Comparison of ENCODE assay signal across 1 cellular context in the genomic region with DNA sequence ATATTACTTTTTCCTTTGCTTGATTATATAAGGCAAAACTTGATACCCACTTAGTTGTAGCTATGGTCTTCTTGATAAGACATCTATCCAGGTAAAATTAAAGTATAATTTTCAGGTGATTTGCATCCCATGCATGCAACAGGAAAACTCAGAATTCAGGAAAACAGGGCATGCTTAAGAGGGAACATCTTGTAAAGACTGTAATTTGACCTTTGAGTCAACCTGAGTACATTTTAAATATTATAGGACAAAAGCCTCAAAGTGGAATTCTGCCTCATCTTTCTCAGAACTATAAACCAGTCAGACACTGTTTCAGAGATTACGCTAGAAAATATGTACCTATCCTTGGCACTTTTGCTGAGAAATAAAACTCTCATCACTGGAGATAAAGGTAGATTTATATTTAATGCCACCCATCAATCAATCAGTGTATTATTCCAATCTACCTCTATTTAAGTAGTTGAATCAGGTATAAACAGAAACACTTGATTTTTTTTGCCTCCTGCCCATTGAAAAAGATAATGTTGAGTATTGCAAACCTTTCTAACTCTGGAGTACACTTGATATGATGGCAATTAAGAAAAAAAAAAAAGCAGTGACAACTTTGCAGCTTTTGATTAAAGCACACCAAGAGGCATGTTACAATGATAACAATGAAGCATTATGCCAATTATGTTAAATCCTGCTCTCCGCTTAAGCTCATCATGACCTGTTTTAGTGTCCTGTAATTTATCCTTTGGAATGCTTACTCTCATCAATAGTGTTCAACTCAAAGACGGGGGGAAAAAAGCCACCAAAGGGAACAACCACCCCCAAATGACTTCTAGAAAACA.
TF ChIP-seq lines count a peak whose summit lies in the region.

No MANE protein-coding gene starts in this region.

TF ChIP-seq in K562, 482 proteins besides CTCF, POLR2A, EP300 and RAD21 (continued from another document and continues in another):
- TF ChIP-seq CBX3 (IDR thresholded peaks at IDR 0.05; ENCODE audit: borderline replicate concordance in 1 of 2, low read length in 2 of 2): no peak
- TF ChIP-seq, protein P1, sequence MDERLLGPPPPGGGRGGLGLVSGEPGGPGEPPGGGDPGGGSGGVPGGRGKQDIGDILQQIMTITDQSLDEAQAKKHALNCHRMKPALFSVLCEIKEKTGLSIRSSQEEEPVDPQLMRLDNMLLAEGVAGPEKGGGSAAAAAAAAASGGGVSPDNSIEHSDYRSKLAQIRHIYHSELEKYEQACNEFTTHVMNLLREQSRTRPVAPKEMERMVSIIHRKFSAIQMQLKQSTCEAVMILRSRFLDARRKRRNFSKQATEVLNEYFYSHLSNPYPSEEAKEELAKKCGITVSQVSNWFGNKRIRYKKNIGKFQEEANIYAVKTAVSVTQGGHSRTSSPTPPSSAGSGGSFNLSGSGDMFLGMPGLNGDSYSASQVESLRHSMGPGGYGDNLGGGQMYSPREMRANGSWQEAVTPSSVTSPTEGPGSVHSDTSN (CRISPR knock-in tag; IDR thresholded peaks at IDR 0.05; ENCODE audit: low read depth): no peak
- TF ChIP-seq, protein P1 (tag; conservative IDR thresholded peaks at IDR 0.05; ENCODE audit: low read depth): peak; percentile 59; the same call in 1 of the 2 replicates
- TF ChIP-seq NCOA2 (IDR thresholded peaks at IDR 0.05; ENCODE audit: partially characterized antibody in 2 of 2): no peak
- no peak for TF ChIP-seq MGA (IDR thresholded peaks at IDR 0.05)
- 0 out of 2 replicates have a peak, but pooled peaks have one; percentile 10 for TF ChIP-seq ARID3A (IDR thresholded peaks at IDR 0.05; ENCODE audit: borderline replicate concordance, low read depth, low read length)
- TF ChIP-seq CBX5 (IDR thresholded peaks at IDR 0.05; ENCODE audit: borderline replicate concordance, low read depth): no peak
- TF ChIP-seq STAT6 (CRISPR knock-in tag; IDR thresholded peaks at IDR 0.05): no peak
- TF ChIP-seq, protein P2, sequence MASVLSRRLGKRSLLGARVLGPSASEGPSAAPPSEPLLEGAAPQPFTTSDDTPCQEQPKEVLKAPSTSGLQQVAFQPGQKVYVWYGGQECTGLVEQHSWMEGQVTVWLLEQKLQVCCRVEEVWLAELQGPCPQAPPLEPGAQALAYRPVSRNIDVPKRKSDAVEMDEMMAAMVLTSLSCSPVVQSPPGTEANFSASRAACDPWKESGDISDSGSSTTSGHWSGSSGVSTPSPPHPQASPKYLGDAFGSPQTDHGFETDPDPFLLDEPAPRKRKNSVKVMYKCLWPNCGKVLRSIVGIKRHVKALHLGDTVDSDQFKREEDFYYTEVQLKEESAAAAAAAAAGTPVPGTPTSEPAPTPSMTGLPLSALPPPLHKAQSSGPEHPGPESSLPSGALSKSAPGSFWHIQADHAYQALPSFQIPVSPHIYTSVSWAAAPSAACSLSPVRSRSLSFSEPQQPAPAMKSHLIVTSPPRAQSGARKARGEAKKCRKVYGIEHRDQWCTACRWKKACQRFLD (CRISPR knock-in tag; IDR thresholded peaks at IDR 0.05): no peak
- TF ChIP-seq, protein P3, sequence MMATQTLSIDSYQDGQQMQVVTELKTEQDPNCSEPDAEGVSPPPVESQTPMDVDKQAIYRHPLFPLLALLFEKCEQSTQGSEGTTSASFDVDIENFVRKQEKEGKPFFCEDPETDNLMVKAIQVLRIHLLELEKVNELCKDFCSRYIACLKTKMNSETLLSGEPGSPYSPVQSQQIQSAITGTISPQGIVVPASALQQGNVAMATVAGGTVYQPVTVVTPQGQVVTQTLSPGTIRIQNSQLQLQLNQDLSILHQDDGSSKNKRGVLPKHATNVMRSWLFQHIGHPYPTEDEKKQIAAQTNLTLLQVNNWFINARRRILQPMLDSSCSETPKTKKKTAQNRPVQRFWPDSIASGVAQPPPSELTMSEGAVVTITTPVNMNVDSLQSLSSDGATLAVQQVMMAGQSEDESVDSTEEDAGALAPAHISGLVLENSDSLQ (IDR thresholded peaks at IDR 0.05): peak; percentile 8; the same call in 1 of the 2 replicates
- no peak for TF ChIP-seq ZNF584 (CRISPR knock-in tag; IDR thresholded peaks at IDR 0.05; ENCODE audit: low read depth)
- TF ChIP-seq ZBTB11 (CRISPR knock-in tag; IDR thresholded peaks at IDR 0.05): no peak
